22 cellular contexts compared by ENCODE assay signal in the genomic region with DNA sequence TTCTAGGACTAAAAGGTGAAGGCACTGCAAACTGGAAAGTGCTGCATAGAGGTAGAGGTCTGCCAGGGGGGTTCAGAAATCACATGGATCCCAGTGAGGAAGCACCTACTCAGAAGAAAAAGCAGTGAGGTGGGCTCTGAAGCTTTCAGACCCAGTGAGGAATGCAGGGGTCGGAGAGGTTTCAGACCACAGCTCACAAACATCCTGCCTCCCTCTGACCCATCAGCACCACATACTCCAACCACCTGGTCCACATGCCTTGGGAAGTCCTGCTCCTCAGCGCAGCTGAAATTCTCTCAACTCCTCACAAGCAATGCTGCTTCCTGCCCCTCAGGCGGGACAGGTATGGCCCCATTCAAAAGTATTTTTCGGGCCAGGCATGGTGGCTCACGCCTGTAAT. TPM values are rescaled to one million over a fixed set of nuclear protein-coding genes. Genes with fewer than 3 reads are reported as not detected.
A peak's percentile ranks its signal among the peaks of the same experiment; 100 is the strongest.
DNase-seq lines count a peak whose midpoint lies in the region; ATAC-seq and TF ChIP-seq lines count a peak whose summit lies in the region.
"Had no signal": no experiment of that assay in that cellular context is flagged by ENCODE, and none has a peak within 500 bp of the region (broad histone marks: within the 10 kb centered on the region; RNA-seq: fewer than 3 reads in every experiment).

No MANE protein-coding gene starts in this region.

- H3K9me3 ChIP-seq in psoas muscle: no peaks in the 10 kb centered on the region
- peaks cover 0 to 2% of the 10 kb centered on the region in 2 donors for H3K9me3 ChIP-seq in neuronal stem cell (replicated peaks in 1 of 2; ENCODE audit: control insufficient read depth in 2 of 2, insufficient read depth in 1 of 2, low read depth in 1 of 2, low read length in 2 of 2)
- H3K9me3 ChIP-seq: BLaER1 had no signal

- peaks cover 80% of the 10 kb centered on the region for H3K4me1 ChIP-seq in psoas muscle
- H3K4me1 ChIP-seq in neuronal stem cell (ENCODE audit: control insufficient read depth in 2 of 2, insufficient read depth in 1 of 2, low read depth in 1 of 2, low read length in 2 of 2): peaks cover 5 to 6% of the 10 kb centered on the region in 2 donors
- H3K4me1 ChIP-seq: BLaER1 had no signal

- no peak overlapping the region for H2BK15ac ChIP-seq in neuronal stem cell (ENCODE audit: low read length)

- H2AK5ac ChIP-seq in neuronal stem cell (ENCODE audit: low read depth, low read length): no peak overlapping the region

- H4K8ac ChIP-seq in neuronal stem cell (ENCODE audit: low read depth, low read length): no peak overlapping the region

- H2AFZ ChIP-seq in neuronal stem cell (ENCODE audit: low read length): no peak overlapping the region

- intact Hi-C loops in psoas muscle (cut with DNase I) (loop anchor here in 1 of 2 donors (10.0 kb wide), 1 partner anchor 228 kb away; no protein-coding TSS in a partner anchor), left ventricle myocardium superior (cut with micrococcal nuclease) (no loop called here)

- H3K4me1 Mint-ChIP-seq in natural killer cell treated with Interleukin-12 subunit alpha and Interleukin-12 subunit beta and Interleukin-15 and Interleukin-18, amount 100 ng/mL, for 72 hours (ENCODE audit: low read depth in 2 of 2): peaks cover 25 to 37% of the 10 kb centered on the region in 2 donors

- WGBS in psoas muscle, 3 donors: 82 to 96% (median 95%) methylated on average over 5 of the region's 5 CpGs
- WGBS in neuronal stem cell (ENCODE audit: extremely low coverage in 2 of 2, insufficient read length in 2 of 2, insufficient replicate concordance in 1 of 2), 2 donors: no CpG with 5 or more reads among the region's 5 CpGs

- no peak overlapping the region for H4K91ac ChIP-seq in neuronal stem cell (ENCODE audit: low read depth, low read length, poor library complexity)

- H3K18ac ChIP-seq in neuronal stem cell (ENCODE audit: low read length): no peak overlapping the region

- H3K4me3 ChIP-seq in choroid plexus epithelial cell (ENCODE audit: low read depth, low read length) (no peak overlapping the region), psoas muscle (no peak overlapping the region), neuronal stem cell (ENCODE audit: low read length in 2 of 2) (peak overlapping the region in 1 of 2 donors; percentile 42)
- H3K4me3 ChIP-seq: BLaER1, GM12878 had no signal

- H3K9me3 Mint-ChIP-seq in natural killer cell treated with Interleukin-12 subunit alpha and Interleukin-12 subunit beta and Interleukin-15 and Interleukin-18, amount 100 ng/mL, for 72 hours: no peaks in the 10 kb centered on the region
- H3K9me3 Mint-ChIP-seq: CD4-positive, CD25-positive, alpha-beta regulatory T cell; CD8-positive, alpha-beta memory T cell; H9 had no signal

- H3K9ac ChIP-seq in neuronal stem cell (ENCODE audit: low read depth, low read length, poor library complexity): no peak overlapping the region
- H3K9ac ChIP-seq: BLaER1 had no signal

- H2BK5ac ChIP-seq in neuronal stem cell (ENCODE audit: low read length): no peak overlapping the region

- no peaks in the 10 kb centered on the region for H3K27me3 Mint-ChIP-seq in natural killer cell treated with Interleukin-12 subunit alpha and Interleukin-12 subunit beta and Interleukin-15 and Interleukin-18, amount 100 ng/mL, for 72 hours
- H3K27me3 Mint-ChIP-seq: CD4-positive, CD25-positive, alpha-beta regulatory T cell had no signal

- DNase-seq in choroid plexus epithelial cell (ENCODE audit: low read depth) (peak; percentile 38), psoas muscle (no peak), left ventricle myocardium superior (no peak), neuronal stem cell (ENCODE audit: low spot score) (no peak)
- no peak for DNase-seq in natural killer cell treated with Interleukin-12 subunit alpha and Interleukin-12 subunit beta and Interleukin-15 and Interleukin-18, amount 100 ng/mL, for 72 hours (ENCODE audit: low spot score)
- DNase-seq: 8988T; CD4-positive, CD25-positive, alpha-beta regulatory T cell; CD8-positive, alpha-beta memory T cell; COR-L47; DMS 273 treated with DMSO at 0.1 percent for 48 hours; DMS53; DND-41; EL; H9 had no signal

- H3K36me3 ChIP-seq in psoas muscle (ENCODE audit: insufficient read depth in 1 of 2, low read depth in 1 of 2): peaks cover 7 to 35% of the 10 kb centered on the region in 2 donors
- H3K36me3 ChIP-seq in neuronal stem cell (replicated peaks in 1 of 2; ENCODE audit: control insufficient read depth in 2 of 2, insufficient read depth in 2 of 2, low read length in 2 of 2): peaks cover 66 to 85% of the 10 kb centered on the region in 2 donors

- no peak overlapping the region for H2BK12ac ChIP-seq in neuronal stem cell (ENCODE audit: low read length)

- H3K14ac ChIP-seq in neuronal stem cell (ENCODE audit: low read length): no peak overlapping the region

- H3K23ac ChIP-seq in neuronal stem cell (ENCODE audit: low read depth, low read length, poor library complexity): no peak overlapping the region

- H3K27ac ChIP-seq in C4-2B: peak overlapping the region; percentile 24
- H3K27ac ChIP-seq in VCaP: peak overlapping the region; percentile 71
- H3K27ac ChIP-seq in psoas muscle: peak overlapping the region; percentile 99
- H3K27ac ChIP-seq in neuronal stem cell (replicated peaks; ENCODE audit: low read length): no peak overlapping the region
- H3K27ac ChIP-seq: BLaER1 had no signal

- H3K4me3 Mint-ChIP-seq in natural killer cell treated with Interleukin-12 subunit alpha and Interleukin-12 subunit beta and Interleukin-15 and Interleukin-18, amount 100 ng/mL, for 72 hours: no peak overlapping the region
- H3K4me3 Mint-ChIP-seq: CD4-positive, CD25-positive, alpha-beta regulatory T cell; CD8-positive, alpha-beta memory T cell; H9 had no signal

- no peaks in the 10 kb centered on the region for H3K27me3 ChIP-seq in psoas muscle (ENCODE audit: insufficient read depth in 3 of 3, low read length in 2 of 3)
- H3K27me3 ChIP-seq in neuronal stem cell (ENCODE audit: control insufficient read depth in 3 of 3, insufficient read depth in 3 of 3, low read depth in 1 of 3, low read length in 3 of 3): no peaks in the 10 kb centered on the region
- H3K27me3 ChIP-seq: BLaER1 had no signal

- H3K36me3 Mint-ChIP-seq in natural killer cell treated with Interleukin-12 subunit alpha and Interleukin-12 subunit beta and Interleukin-15 and Interleukin-18, amount 100 ng/mL, for 72 hours: peaks cover 5% of the 10 kb centered on the region

- H3K4me2 ChIP-seq in neuronal stem cell (ENCODE audit: insufficient read depth, low read length, poor library complexity, severe bottlenecking): no peak overlapping the region
- H3K4me2 ChIP-seq: BLaER1 had no signal

- TF ChIP-seq CTCF in C4-2B (conservative IDR thresholded peaks at IDR 0.05) (no peak), VCaP (conservative IDR thresholded peaks at IDR 0.05) (no peak), choroid plexus epithelial cell (conservative IDR thresholded peaks at IDR 0.05; ENCODE audit: low read depth, low read length) (no peak), psoas muscle (IDR thresholded peaks at IDR 0.05) (no peak)

- no peak overlapping the region for H3K4ac ChIP-seq in neuronal stem cell (ENCODE audit: low read length)

- no peak overlapping the region for H2BK120ac ChIP-seq in neuronal stem cell (ENCODE audit: low read depth, low read length)

- H3K79me1 ChIP-seq in neuronal stem cell (ENCODE audit: low read depth, low read length): peaks cover 10% of the 10 kb centered on the region

- ATAC-seq in psoas muscle (no peak), HG03469 (IDR thresholded peaks at IDR 0.05; ENCODE audit: unreplicated experiment) (no peak), left ventricle myocardium superior (no peak)
- ATAC-seq in natural killer cell treated with Interleukin-12 subunit alpha and Interleukin-12 subunit beta and Interleukin-15 and Interleukin-18, amount 100 ng/mL, for 72 hours: no peak
- ATAC-seq: GM12878 had no signal

- H3K27ac Mint-ChIP-seq in natural killer cell treated with Interleukin-12 subunit alpha and Interleukin-12 subunit beta and Interleukin-15 and Interleukin-18, amount 100 ng/mL, for 72 hours: no peak overlapping the region

RNA-seq across cellular contexts. Expression of a gene that starts 20.2 kb away (rescaled TPM):
- total RNA-seq in psoas muscle (100 to 1,000 TPM in 3 of 4 donors, 10 to 100 TPM in 1; 62.3 to 177 (median 113) TPM), left ventricle myocardium superior (38.8 TPM)
- 100 to 1,000 TPM; 166 to 308 (median 197) TPM for polyA plus RNA-seq in psoas muscle
- total RNA-seq in natural killer cell treated with Interleukin-12 subunit alpha and Interleukin-12 subunit beta and Interleukin-15 and Interleukin-18, amount 100 ng/mL, for 72 hours: 10 to 100 TPM; 36.5 to 49.9 TPM
- 64.6 TPM for polyA plus RNA-seq in neuronal stem cell (2013, experiment 1 of 2)
- polyA plus RNA-seq in neuronal stem cell (2013, experiment 2 of 2): 66.2 TPM

RNA-seq across cellular contexts. Expression of a gene that starts 20.3 kb away (rescaled TPM):
- total RNA-seq in psoas muscle (100 to 1,000 TPM in 1 of 4 donors, 10 to 100 TPM in 3; 32.7 to 121 (median 40.3) TPM), left ventricle myocardium superior (47.3 TPM)
- polyA plus RNA-seq in psoas muscle: 10 to 100 TPM; 23.5 to 39.2 (median 27.9) TPM
- 10 to 100 TPM; 21.2 to 22.2 TPM for total RNA-seq in natural killer cell treated with Interleukin-12 subunit alpha and Interleukin-12 subunit beta and Interleukin-15 and Interleukin-18, amount 100 ng/mL, for 72 hours
- 28.8 TPM for polyA plus RNA-seq in neuronal stem cell (2013, experiment 1 of 2)
- polyA plus RNA-seq in neuronal stem cell (2013, experiment 2 of 2): 27.4 TPM

RNA-seq across cellular contexts. Expression of a gene that starts 51.6 kb away (rescaled TPM):
- total RNA-seq in psoas muscle (under 1 TPM in 1 of 4 donors, not detected in 3; 0.32 TPM), left ventricle myocardium superior (0.40 TPM)
- polyA plus RNA-seq in psoas muscle: under 1 TPM; 0.05 to 0.16 (median 0.11) TPM
- total RNA-seq in natural killer cell treated with Interleukin-12 subunit alpha and Interleukin-12 subunit beta and Interleukin-15 and Interleukin-18, amount 100 ng/mL, for 72 hours: not detected
- 0.17 TPM for polyA plus RNA-seq in neuronal stem cell (2013, experiment 1 of 2)
- polyA plus RNA-seq in neuronal stem cell (2013, experiment 2 of 2): 0.14 TPM
- total RNA-seq: A673; CD4-positive, CD25-positive, alpha-beta regulatory T cell; CD8-positive, alpha-beta memory T cell; G401; HT-29 had no signal
- polyA plus RNA-seq: CD4-positive, CD25-positive, alpha-beta regulatory T cell; CD8-positive, alpha-beta memory T cell had no signal
